Comparison of ENCODE assay signal across 8 cellular contexts in the genomic region with DNA sequence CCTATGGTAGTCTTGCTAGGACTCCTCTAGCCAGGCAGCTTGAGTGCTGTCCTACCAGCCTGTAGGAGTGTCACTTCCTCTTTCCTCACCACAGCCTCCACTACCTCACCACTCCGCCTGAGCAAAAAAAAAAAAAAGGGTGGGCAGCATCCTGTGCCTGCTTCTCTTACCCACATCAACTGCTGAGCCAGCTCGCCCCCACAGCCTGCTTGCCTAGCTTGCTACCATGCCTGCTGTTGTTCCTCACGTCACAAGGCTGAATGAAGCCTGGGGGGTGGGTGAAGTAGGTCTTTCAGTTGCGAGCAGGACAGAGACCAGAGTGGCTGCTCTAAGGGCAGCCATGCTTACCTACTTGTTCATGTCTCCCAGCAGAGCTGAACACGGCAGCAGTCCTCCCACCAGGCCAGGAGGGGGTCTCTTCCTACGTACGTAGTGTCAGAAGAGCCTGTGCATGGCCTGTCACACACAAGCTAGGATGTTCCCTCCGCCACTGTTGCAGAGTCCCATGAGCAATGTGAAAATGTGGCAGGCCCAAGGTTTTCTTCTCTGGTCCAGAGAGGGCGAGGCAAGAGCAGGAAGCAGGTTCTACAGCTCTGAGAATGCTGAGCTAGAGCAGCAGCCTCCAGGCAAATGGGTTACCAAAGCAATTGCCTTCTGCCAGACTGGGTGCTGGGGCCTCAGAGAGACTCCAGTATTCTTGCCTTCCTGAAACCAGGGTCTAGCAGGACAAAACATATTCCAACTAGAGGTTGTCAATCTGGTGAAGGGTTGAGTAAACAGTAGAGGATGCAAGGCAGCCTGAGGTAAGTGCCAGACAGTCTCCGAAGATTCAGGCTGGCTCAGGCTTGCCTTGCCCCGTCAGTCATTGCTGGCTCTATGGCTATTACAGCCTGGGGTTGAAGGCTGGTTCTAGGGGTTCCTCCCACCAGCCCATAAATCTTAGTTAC.
DNase-seq lines count a peak whose midpoint lies in the region; ATAC-seq and TF ChIP-seq lines count a peak whose summit lies in the region.

No MANE protein-coding gene starts in this region.

- H3K36me3 ChIP-seq in brain microvascular endothelial cell (replicated peaks), result peaks cover 80% of the 10 kb centered on the region

- no peak overlapping the region for H3K4me3 ChIP-seq in brain microvascular endothelial cell (ENCODE audit: low read depth, low read length)

- in situ Hi-C loops in brain microvascular endothelial cell (cut with HindIII; ENCODE audit: low pct_ligation_motif_present, low sequenced_read_pairs), result no loop called here

- DNase-seq in midbrain (lab: John Stamatoyannopoulos, UW), result peak; percentile 9
- no peak for DNase-seq in brain microvascular endothelial cell
- DNase-seq in SHP77 treated with DMSO at 0.1 percent for 48 hours (lab: John Stamatoyannopoulos, UW), result no peak

- H3K4me3 Mint-ChIP-seq in T-helper 1 cell treated with Interleukin-12 subunit alpha and Interleukin-12 subunit beta and Interleukin-4 antibody, amounts not matched to agents 30 μg/mL and 1 μg/mL, for 36 hours, result peak overlapping the region; percentile 89
- H3K4me3 Mint-ChIP-seq in stimulated activated naive CD8-positive, alpha-beta T cell treated with anti-CD3 and anti-CD28 coated beads, Interleukin-15, Interleukin-2, amounts not matched to agents 100 ng/mL and 50 ng/mL, for 24 hours, result peak overlapping the region; percentile 80

- no peaks in the 10 kb centered on the region for H3K27me3 ChIP-seq in brain microvascular endothelial cell (replicated peaks)

- H3K27ac Mint-ChIP-seq in T-helper 1 cell treated with Interleukin-12 subunit alpha and Interleukin-12 subunit beta and Interleukin-4 antibody, amounts not matched to agents 30 μg/mL and 1 μg/mL, for 36 hours, result peak overlapping the region; percentile 98
- peak overlapping the region; percentile 95 for H3K27ac Mint-ChIP-seq in stimulated activated naive CD8-positive, alpha-beta T cell treated with anti-CD3 and anti-CD28 coated beads, Interleukin-15, Interleukin-2, amounts not matched to agents 100 ng/mL and 50 ng/mL, for 24 hours

- no peak for TF ChIP-seq CTCF in brain microvascular endothelial cell (IDR thresholded peaks at IDR 0.05; ENCODE audit: low read depth, low read length, missing control alignments)

- no peaks in the 10 kb centered on the region for H3K9me3 Mint-ChIP-seq in T-helper 1 cell treated with Interleukin-12 subunit alpha and Interleukin-12 subunit beta and Interleukin-4 antibody, amounts not matched to agents 30 μg/mL and 1 μg/mL, for 36 hours
- no peaks in the 10 kb centered on the region for H3K9me3 Mint-ChIP-seq in stimulated activated naive CD8-positive, alpha-beta T cell treated with anti-CD3 and anti-CD28 coated beads, Interleukin-15, Interleukin-2, amounts not matched to agents 100 ng/mL and 50 ng/mL, for 24 hours

- ATAC-seq in GM19043 (IDR thresholded peaks at IDR 0.05; ENCODE audit: low read depth, unreplicated experiment) (peak; percentile 96), HG03135 (IDR thresholded peaks at IDR 0.05; ENCODE audit: unreplicated experiment) (peak; percentile 82)

- H3K27ac ChIP-seq in angular gyrus (ENCODE audit: low read depth, low read length), result peak overlapping the region; percentile 57
- no peak overlapping the region for H3K27ac ChIP-seq in brain microvascular endothelial cell

- no peaks in the 10 kb centered on the region for H3K27me3 Mint-ChIP-seq in T-helper 1 cell treated with Interleukin-12 subunit alpha and Interleukin-12 subunit beta and Interleukin-4 antibody, amounts not matched to agents 30 μg/mL and 1 μg/mL, for 36 hours (ENCODE audit: low read depth)
- no peaks in the 10 kb centered on the region for H3K27me3 Mint-ChIP-seq in stimulated activated naive CD8-positive, alpha-beta T cell treated with anti-CD3 and anti-CD28 coated beads, Interleukin-15, Interleukin-2, amounts not matched to agents 100 ng/mL and 50 ng/mL, for 24 hours

- peaks cover 69% of the 10 kb centered on the region for H3K36me3 Mint-ChIP-seq in T-helper 1 cell treated with Interleukin-12 subunit alpha and Interleukin-12 subunit beta and Interleukin-4 antibody, amounts not matched to agents 30 μg/mL and 1 μg/mL, for 36 hours (ENCODE audit: low read depth)
- peaks cover 85% of the 10 kb centered on the region for H3K36me3 Mint-ChIP-seq in stimulated activated naive CD8-positive, alpha-beta T cell treated with anti-CD3 and anti-CD28 coated beads, Interleukin-15, Interleukin-2, amounts not matched to agents 100 ng/mL and 50 ng/mL, for 24 hours (ENCODE audit: low read depth)

- H3K4me1 Mint-ChIP-seq in T-helper 1 cell treated with Interleukin-12 subunit alpha and Interleukin-12 subunit beta and Interleukin-4 antibody, amounts not matched to agents 30 μg/mL and 1 μg/mL, for 36 hours (ENCODE audit: low read depth), result peaks cover 79% of the 10 kb centered on the region
- H3K4me1 Mint-ChIP-seq in stimulated activated naive CD8-positive, alpha-beta T cell treated with anti-CD3 and anti-CD28 coated beads, Interleukin-15, Interleukin-2, amounts not matched to agents 100 ng/mL and 50 ng/mL, for 24 hours (ENCODE audit: low read depth), result peaks cover 85% of the 10 kb centered on the region
